26 cellular contexts compared by ENCODE assay signal in genomic region chr2:171389780-171390179, GRCh38. TPM values are rescaled to one million over a fixed set of nuclear protein-coding genes. Genes with fewer than 3 reads are reported as not detected.
A peak's percentile ranks its signal among the peaks of the same experiment; 100 is the strongest.
DNase-seq lines count a peak whose midpoint lies in the region; ATAC-seq, FAIRE-seq and TF ChIP-seq lines count a peak whose summit lies in the region.
"Had no signal": no experiment of that assay in that cellular context is flagged by ENCODE, and none has a peak within 500 bp of the region (broad histone marks: within the 10 kb centered on the region; RNA-seq: fewer than 3 reads in every experiment).

No MANE protein-coding gene starts in this region.

- no peaks in the 10 kb centered on the region for H3K27me3 ChIP-seq in K562 (ENCODE audit: control insufficient read depth in 2 of 2, insufficient read depth in 2 of 2, low read length in 2 of 2)
- H3K27me3 ChIP-seq: ascending aorta, left lung, neutrophil, SJCRH30 had no signal

- CTCF ChIA-PET in K562 (lab: Yijun Ruan, JAX; ENCODE audit: low intra/inter-chr PET ratio) = no interaction called here

- no peaks in the 10 kb centered on the region for H3K9me3 ChIP-seq in K562 (replicated peaks; ENCODE audit: control insufficient read depth, insufficient read depth, low read depth, low read length)
- H3K9me3 ChIP-seq: ascending aorta, left lung, neutrophil, SJCRH30 had no signal

- 75% methylated on average over 1 of the region's 1 CpG for WGBS in K562 (ENCODE audit: insufficient coverage, low coverage, missing lambda C conversion rate)

- no peak overlapping the region for H2AFZ ChIP-seq in K562 (ENCODE audit: low read depth, low read length)

- POLR2A ChIA-PET in K562 (lab: Yijun Ruan, JAX) = interaction anchor here (0.7 to 1.1 kb wide), 3 partner anchors 9 to 24 kb away, joined by 3 to 5 read pairs (median 3); no protein-coding TSS in a partner anchor

- no peak for DNase-seq in T-helper 2 cell treated with Interferon-gamma antibody and Interleukin-4, amounts not matched to agents 5 μg/mL and 100 μg/mL, for 36 hours (ENCODE audit: low spot score)
- no peak for DNase-seq in T-helper 2 cell
- peak; percentile 24 for DNase-seq in NB4 (ENCODE audit: low read depth)
- DNase-seq in K562 (ENCODE audit: extremely low read depth in 1 of 4, low spot score in 3 of 4) = no peak
- DNase-seq: 8988T; activated CD4-positive, alpha-beta T cell treated with anti-CD3 and anti-CD28 coated beads, Interleukin-2, amount 50 U/mL, for 4 hours; CD4-positive, alpha-beta memory T cell; dermis blood vessel endothelial cell; DMS 273 treated with DMSO at 0.1 percent for 48 hours; hypothalamus; left lung; NCI-H146; NCI-H524 treated with DMSO at 0.1 percent for 48 hours; NK-92 treated with Interleukin-12 subunit alpha and Interleukin-12 subunit beta, amount 100 ng/mL, for 24 hours; SJCRH30; substantia nigra had no signal

- no peak for TF ChIP-seq EP300 in K562 (IDR thresholded peaks at IDR 0.05; ENCODE audit: low read length)

- no peaks in the 10 kb centered on the region; the same call in 2 of the 3 replicates for H3K79me2 ChIP-seq in K562 (ENCODE audit: control insufficient read depth, insufficient read depth, low read length)

- intact Hi-C loops in K562 (cut with micrococcal nuclease) = no loop called here

- no peak for TF ChIP-seq RAD21 in K562 (CRISPR knock-in tag; conservative IDR thresholded peaks at IDR 0.05 in 1 of 2, IDR thresholded peaks at IDR 0.05 in 1 of 2)

- H3K27ac Mint-ChIP-seq in T-helper 2 cell treated with Interferon-gamma antibody and Interleukin-4, amounts not matched to agents 5 μg/mL and 100 μg/mL, for 36 hours = peak overlapping the region; percentile 1
- H3K27ac Mint-ChIP-seq: activated naive CD4-positive, alpha-beta T cell treated with anti-CD3 and anti-CD28 coated beads, Interleukin-2, amount 50 U/mL, for 72 hours; activated T-helper 17 cell treated with anti-CD3 and anti-CD28 coated beads, Interleukin-2, amount 50 U/mL, for 72 hours had no signal

- H3K36me3 Mint-ChIP-seq in T-helper 2 cell treated with Interferon-gamma antibody and Interleukin-4, amounts not matched to agents 5 μg/mL and 100 μg/mL, for 36 hours (ENCODE audit: low read depth) = peaks cover 11% of the 10 kb centered on the region

- H3K27me3 Mint-ChIP-seq in T-helper 2 cell treated with Interferon-gamma antibody and Interleukin-4, amounts not matched to agents 5 μg/mL and 100 μg/mL, for 36 hours (ENCODE audit: low read depth) = no peaks in the 10 kb centered on the region
- H3K27me3 Mint-ChIP-seq: activated T-helper 17 cell treated with anti-CD3 and anti-CD28 coated beads, Interleukin-2, amount 50 U/mL, for 72 hours; CD4-positive, alpha-beta memory T cell; central memory CD8-positive, alpha-beta T cell had no signal

- no peaks in the 10 kb centered on the region for H3K9me1 ChIP-seq in K562 (ENCODE audit: control insufficient read depth, insufficient read depth, low read length)

- H3K9ac ChIP-seq in K562 (ENCODE audit: insufficient read depth in 1 of 2, low read depth in 2 of 2, low read length in 2 of 2) = no peak overlapping the region

- H3K9me3 Mint-ChIP-seq in T-helper 2 cell treated with Interferon-gamma antibody and Interleukin-4, amounts not matched to agents 5 μg/mL and 100 μg/mL, for 36 hours = no peaks in the 10 kb centered on the region
- H3K9me3 Mint-ChIP-seq: activated naive CD4-positive, alpha-beta T cell treated with anti-CD3 and anti-CD28 coated beads, Interleukin-2, amount 50 U/mL, for 72 hours; activated T-helper 17 cell treated with anti-CD3 and anti-CD28 coated beads, Interleukin-2, amount 50 U/mL, for 72 hours; CD4-positive, alpha-beta memory T cell; central memory CD8-positive, alpha-beta T cell had no signal

- peaks cover 43% of the 10 kb centered on the region for H3K4me1 Mint-ChIP-seq in T-helper 2 cell treated with Interferon-gamma antibody and Interleukin-4, amounts not matched to agents 5 μg/mL and 100 μg/mL, for 36 hours (ENCODE audit: low read depth)

- H3K4me3 ChIP-seq in NB4 (ENCODE audit: low read depth, low read length) (no peak overlapping the region), K562 (no peak overlapping the region)
- H3K4me3 ChIP-seq: ascending aorta, left lung, SJCRH30 had no signal

- H3K36me3 ChIP-seq in K562 (ENCODE audit: control insufficient read depth, insufficient read depth, low read length) = no peaks in the 10 kb centered on the region
- H3K36me3 ChIP-seq: ascending aorta, left lung, neutrophil, SJCRH30 had no signal

- no peak overlapping the region for H3K27ac ChIP-seq in K562 (ENCODE audit: extremely low read depth, low read depth, low read length)
- H3K27ac ChIP-seq: ascending aorta, left lung, neutrophil, SJCRH30 had no signal

- TF ChIP-seq POLR2A in NB4 (IDR thresholded peaks at IDR 0.05; ENCODE audit: extremely low read depth, insufficient read length) = no peak
- TF ChIP-seq POLR2A in K562 (conservative IDR thresholded peaks at IDR 0.05) = no peak

- peaks cover 0 to 6% of the 10 kb centered on the region in 2 experiments; a peak in 2 of 5 replicates for H3K4me1 ChIP-seq in K562 (replicated peaks in 1 of 2; ENCODE audit: control insufficient read depth in 2 of 2, insufficient read depth in 2 of 2, low read length in 2 of 2)
- H3K4me1 ChIP-seq: left lung, SJCRH30 had no signal

- TF ChIP-seq CTCF in NB4 (IDR thresholded peaks at IDR 0.05; ENCODE audit: low read depth, low read length) = no peak
- no peak for TF ChIP-seq CTCF in K562 (IDR thresholded peaks at IDR 0.05 in 2 of 3, conservative IDR thresholded peaks at IDR 0.05 in 1 of 3; ENCODE audit: insufficient read depth in 2 of 3, low read depth in 1 of 3, low read length in 3 of 3)

- H3K4me2 ChIP-seq in K562 (ENCODE audit: insufficient read depth, low read length) = no peak overlapping the region

- peak overlapping the region; percentile 30 for H3K4me3 Mint-ChIP-seq in T-helper 2 cell treated with Interferon-gamma antibody and Interleukin-4, amounts not matched to agents 5 μg/mL and 100 μg/mL, for 36 hours
- H3K4me3 Mint-ChIP-seq: activated T-helper 17 cell treated with anti-CD3 and anti-CD28 coated beads, Interleukin-2, amount 50 U/mL, for 72 hours; CD4-positive, alpha-beta memory T cell; central memory CD8-positive, alpha-beta T cell had no signal

- FAIRE-seq in K562 (lab: Jason Lieb, UNC) = no peak
- FAIRE-seq: endometrium had no signal

- in situ Hi-C loops in K562 (cut with MboI) = no loop called here

- BruUV-seq in K562 (replicated peaks; lab: Mats Ljungman, UMichigan) = no TSS peak

- H4K20me1 ChIP-seq in K562 (replicated peaks; ENCODE audit: control insufficient read depth, insufficient read depth, low read length) = no peaks in the 10 kb centered on the region

- ATAC-seq in HG02759 (IDR thresholded peaks at IDR 0.05; ENCODE audit: unreplicated experiment) (peak; percentile 29), K562 (no peak), HG03378 (IDR thresholded peaks at IDR 0.05; ENCODE audit: unreplicated experiment) (no peak), HG02840 (IDR thresholded peaks at IDR 0.05; ENCODE audit: low FRiP score, unreplicated experiment) (no peak), GM19328 (IDR thresholded peaks at IDR 0.05; ENCODE audit: unreplicated experiment) (no peak)
- ATAC-seq: activated T-helper 17 cell treated with anti-CD3 and anti-CD28 coated beads, Interleukin-2, amount 50 U/mL, for 72 hours; left lung had no signal

TF ChIP-seq in K562, 482 proteins besides CTCF, POLR2A, EP300 and RAD21:
- TF ChIP-seq FOS (IDR thresholded peaks at IDR 0.05; ENCODE audit: extremely low read depth, insufficient read length) (no peak), SPI1 (IDR thresholded peaks at IDR 0.05; ENCODE audit: borderline replicate concordance, low read depth, low read length) (peak; percentile 16; the same call in 1 of the 2 replicates)

RNA-seq across cellular contexts. Expression of gene METTL8, which starts 44.0 kb away (rescaled TPM):
- total RNA-seq in K562 (2011; cell fraction: chromatin; rRNA removed; ENCODE audit: low replicate concordance) = 15.1 and 51.6 TPM in 2 replicates
- 13.4 and 13.7 TPM in 2 replicates for total RNA-seq in K562 (2011; cell fraction: nucleolus; rRNA removed)
- total RNA-seq in K562 (2011; cell fraction: nucleoplasm; rRNA removed) = 23.2 and 47.9 TPM in 2 replicates
- total RNA-seq in K562 (2014; rRNA removed) (14.9 and 16.4 TPM in 2 replicates), K562 (2014; rRNA removed; fragmentation: Illumina TruSeq; extraction: Trizol) (52.6 and 55.3 TPM in 2 replicates), K562 (2015; rRNA removed; fragmentation: Illumina TruSeq; extraction: Trizol) (33.7 TPM in 2 replicates), K562 (2021) (30.7 and 35.1 TPM in 2 replicates)
- polyA plus RNA-seq in K562 (2011; rRNA removed) (26.5 and 40.8 TPM in 2 replicates), K562 (2014; fragmentation: Illumina TruSeq; extraction: Trizol) (28.6 and 35.1 TPM in 2 replicates), K562 (2014; fragmentation: Nextera tagmentation; extraction: Ambion mirVana) (10 to 100 TPM; 12.9 to 16.7 TPM), K562 (2014; rRNA removed) (15.8 and 20.5 TPM in 2 replicates)
- polyA plus RNA-seq in K562 (2011; cell fraction: cytosol; rRNA removed) = 4.5 and 8.4 TPM in 2 replicates
- polyA plus RNA-seq in K562 (2011; cell fraction: nucleus; rRNA removed) = 7.5 and 9.4 TPM in 2 replicates
- polyA plus RNA-seq in K562 (2012) = 12.8 and 19.0 TPM in 2 replicates
- 32.4 and 38.1 TPM in 2 replicates for polyA minus RNA-seq in K562 (2011; rRNA and poly(A)+ RNA removed)
- polyA minus RNA-seq in K562 (2011; cell fraction: cytosol; rRNA and poly(A)+ RNA removed) = 13.1 and 14.6 TPM in 2 replicates
- 7.0 and 12.4 TPM in 2 replicates for polyA minus RNA-seq in K562 (2011; cell fraction: nucleus; rRNA and poly(A)+ RNA removed)

RNA-seq across cellular contexts. Expression of gene DCAF17, which starts 44.2 kb away (rescaled TPM):
- total RNA-seq in K562 (2011; cell fraction: chromatin; rRNA removed; ENCODE audit: low replicate concordance) = 30.0 and 91.6 TPM in 2 replicates
- 15.2 and 20.3 TPM in 2 replicates for total RNA-seq in K562 (2011; cell fraction: nucleolus; rRNA removed)
- 39.7 and 61.7 TPM in 2 replicates for total RNA-seq in K562 (2011; cell fraction: nucleoplasm; rRNA removed)
- 20.8 and 22.7 TPM in 2 replicates for total RNA-seq in K562 (2014; rRNA removed)
- 38.5 and 40.5 TPM in 2 replicates for total RNA-seq in K562 (2014; rRNA removed; fragmentation: Illumina TruSeq; extraction: Trizol)
- total RNA-seq in K562 (2015; rRNA removed; fragmentation: Illumina TruSeq; extraction: Trizol) = 29.5 and 34.4 TPM in 2 replicates
- total RNA-seq in K562 (2021) = 29.3 TPM in 2 replicates
- 29.1 and 32.8 TPM in 2 replicates for polyA plus RNA-seq in K562 (2011; rRNA removed)
- polyA plus RNA-seq in K562 (2011; cell fraction: cytosol; rRNA removed) = 7.2 and 12.3 TPM in 2 replicates
- 32.5 and 37.7 TPM in 2 replicates for polyA plus RNA-seq in K562 (2011; cell fraction: nucleus; rRNA removed)
- polyA plus RNA-seq in K562 (2012) = 11.9 and 14.3 TPM in 2 replicates
- 23.3 and 27.1 TPM in 2 replicates for polyA plus RNA-seq in K562 (2014; fragmentation: Illumina TruSeq; extraction: Trizol)
- polyA plus RNA-seq in K562 (2014; fragmentation: Nextera tagmentation; extraction: Ambion mirVana) = 10 to 100 TPM; 10.0 to 12.0 TPM
- polyA plus RNA-seq in K562 (2014; rRNA removed) = 15.6 and 19.7 TPM in 2 replicates
- 63.6 and 64.5 TPM in 2 replicates for polyA minus RNA-seq in K562 (2011; rRNA and poly(A)+ RNA removed)
- 19.1 and 24.4 TPM in 2 replicates for polyA minus RNA-seq in K562 (2011; cell fraction: cytosol; rRNA and poly(A)+ RNA removed)
- 34.2 and 61.5 TPM in 2 replicates for polyA minus RNA-seq in K562 (2011; cell fraction: nucleus; rRNA and poly(A)+ RNA removed)
